ENCODE assay signal across 1 cellular context in the genomic region with DNA sequence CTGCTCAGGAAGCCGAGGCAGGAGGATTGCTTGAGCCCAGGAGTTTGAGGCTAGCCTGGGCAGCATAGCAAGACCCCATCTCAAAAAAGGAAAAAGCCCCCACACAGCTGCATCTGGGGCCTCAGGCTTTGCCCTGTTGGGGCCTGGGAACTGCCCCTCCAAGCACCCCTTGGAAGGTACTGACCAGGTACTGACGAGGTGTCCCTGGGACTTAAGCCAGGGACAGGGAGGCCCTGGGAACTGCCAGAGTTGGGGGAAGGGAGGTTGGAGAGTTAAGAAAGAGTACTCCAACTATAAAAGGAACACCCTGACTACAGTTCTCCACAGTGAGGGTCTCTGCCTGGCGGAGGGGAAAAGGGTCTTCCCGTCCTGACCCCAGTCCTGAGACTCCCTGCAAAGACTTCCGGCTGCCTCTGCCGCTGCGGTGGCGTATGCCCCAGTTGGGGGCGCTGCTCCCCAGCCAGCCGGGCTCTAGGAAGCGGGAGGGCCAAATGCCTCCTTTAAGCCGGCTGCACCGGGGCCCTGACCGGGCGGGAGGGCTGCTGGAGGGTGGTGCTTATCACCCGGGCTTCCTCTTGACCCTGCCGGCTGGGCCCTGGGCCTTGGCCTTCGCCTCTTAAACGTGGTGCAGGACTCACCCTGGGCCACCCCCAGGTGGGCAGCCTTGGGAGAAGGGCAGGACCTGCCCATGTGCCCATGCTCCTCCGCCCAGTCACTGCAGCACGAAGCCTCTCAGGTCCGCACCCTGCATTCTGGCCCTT.
TF ChIP-seq lines count a peak whose summit lies in the region.

No MANE protein-coding gene starts in this region.

TF ChIP-seq in K562, 482 proteins besides CTCF, POLR2A, EP300 and RAD21 (continued from another document and continues in another):
- TF ChIP-seq ZMIZ1 (IDR thresholded peaks at IDR 0.05; ENCODE audit: low read depth in 2 of 2, low read length in 2 of 2) (no peak), ZNF778 (CRISPR knock-in tag; IDR thresholded peaks at IDR 0.05) (no peak), ZNF282 (CRISPR knock-in tag; IDR thresholded peaks at IDR 0.05) (no peak), MCM5 (IDR thresholded peaks at IDR 0.05; ENCODE audit: low read depth) (no peak), GTF2B (IDR thresholded peaks at IDR 0.05; ENCODE audit: extremely low read depth, insufficient read length) (no peak), ZNF3 (CRISPR knock-in tag; IDR thresholded peaks at IDR 0.05) (no peak), MAX (CRISPR knock-in tag; IDR thresholded peaks at IDR 0.05) (peak; percentile 33; the same call in 1 of the 2 replicates), TCF3 (CRISPR knock-in tag; IDR thresholded peaks at IDR 0.05) (0 out of 2 replicates have a peak, but pooled peaks have one; percentile 23), TFAP4 (CRISPR knock-in tag; IDR thresholded peaks at IDR 0.05; ENCODE audit: borderline replicate concordance) (peak; percentile 88), CHD7 (IDR thresholded peaks at IDR 0.05; ENCODE audit: low read depth, low read length) (no peak), KLF10 (CRISPR knock-in tag; IDR thresholded peaks at IDR 0.05) (no peak), E2F5 (CRISPR knock-in tag; IDR thresholded peaks at IDR 0.05) (no peak), BMI1 (IDR thresholded peaks at IDR 0.05; ENCODE audit: low read length) (no peak), TSHZ1 (CRISPR knock-in tag; IDR thresholded peaks at IDR 0.05) (no peak), CHD1 (IDR thresholded peaks at IDR 0.05; ENCODE audit: low read length) (no peak), JUN (IDR thresholded peaks at IDR 0.05; ENCODE audit: borderline replicate concordance, low read depth, low read length) (no peak), JUN (CRISPR knock-in tag; IDR thresholded peaks at IDR 0.05; ENCODE audit: borderline replicate concordance) (no peak), HDAC2 (IDR thresholded peaks at IDR 0.05) (no peak), KAT7 (CRISPR knock-in tag; IDR thresholded peaks at IDR 0.05; ENCODE audit: borderline replicate concordance) (no peak), CBX2 (IDR thresholded peaks at IDR 0.05; ENCODE audit: insufficient read depth, low read length, poor library complexity, severe bottlenecking) (no peak), U2AF1 (optimal IDR thresholded peaks at IDR 0.05; ENCODE audit: low read depth, low read length) (no peak), CTBP1 (IDR thresholded peaks at IDR 0.05; ENCODE audit: borderline replicate concordance) (peak; percentile 49; the same call in 1 of the 2 replicates), CREBBP (IDR thresholded peaks at IDR 0.05; ENCODE audit: low read depth, low read length) (no peak), RNF2 (IDR thresholded peaks at IDR 0.05) (no peak), ZFPM2 (CRISPR knock-in tag; IDR thresholded peaks at IDR 0.05) (no peak), ZNF121 (CRISPR knock-in tag; conservative IDR thresholded peaks at IDR 0.05) (peak; percentile 98)
- TF ChIP-seq, protein P1, sequence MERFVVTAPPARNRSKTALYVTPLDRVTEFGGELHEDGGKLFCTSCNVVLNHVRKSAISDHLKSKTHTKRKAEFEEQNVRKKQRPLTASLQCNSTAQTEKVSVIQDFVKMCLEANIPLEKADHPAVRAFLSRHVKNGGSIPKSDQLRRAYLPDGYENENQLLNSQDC (CRISPR knock-in tag; IDR thresholded peaks at IDR 0.05): no peak
- TF ChIP-seq, protein P2, sequence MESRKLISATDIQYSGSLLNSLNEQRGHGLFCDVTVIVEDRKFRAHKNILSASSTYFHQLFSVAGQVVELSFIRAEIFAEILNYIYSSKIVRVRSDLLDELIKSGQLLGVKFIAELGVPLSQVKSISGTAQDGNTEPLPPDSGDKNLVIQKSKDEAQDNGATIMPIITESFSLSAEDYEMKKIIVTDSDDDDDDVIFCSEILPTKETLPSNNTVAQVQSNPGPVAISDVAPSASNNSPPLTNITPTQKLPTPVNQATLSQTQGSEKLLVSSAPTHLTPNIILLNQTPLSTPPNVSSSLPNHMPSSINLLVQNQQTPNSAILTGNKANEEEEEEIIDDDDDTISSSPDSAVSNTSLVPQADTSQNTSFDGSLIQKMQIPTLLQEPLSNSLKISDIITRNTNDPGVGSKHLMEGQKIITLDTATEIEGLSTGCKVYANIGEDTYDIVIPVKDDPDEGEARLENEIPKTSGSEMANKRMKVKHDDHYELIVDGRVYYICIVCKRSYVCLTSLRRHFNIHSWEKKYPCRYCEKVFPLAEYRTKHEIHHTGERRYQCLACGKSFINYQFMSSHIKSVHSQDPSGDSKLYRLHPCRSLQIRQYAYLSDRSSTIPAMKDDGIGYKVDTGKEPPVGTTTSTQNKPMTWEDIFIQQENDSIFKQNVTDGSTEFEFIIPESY (CRISPR knock-in tag; IDR thresholded peaks at IDR 0.05): 0 out of 2 replicates have a peak, but pooled peaks have one; percentile 30
